In the genomic region with DNA sequence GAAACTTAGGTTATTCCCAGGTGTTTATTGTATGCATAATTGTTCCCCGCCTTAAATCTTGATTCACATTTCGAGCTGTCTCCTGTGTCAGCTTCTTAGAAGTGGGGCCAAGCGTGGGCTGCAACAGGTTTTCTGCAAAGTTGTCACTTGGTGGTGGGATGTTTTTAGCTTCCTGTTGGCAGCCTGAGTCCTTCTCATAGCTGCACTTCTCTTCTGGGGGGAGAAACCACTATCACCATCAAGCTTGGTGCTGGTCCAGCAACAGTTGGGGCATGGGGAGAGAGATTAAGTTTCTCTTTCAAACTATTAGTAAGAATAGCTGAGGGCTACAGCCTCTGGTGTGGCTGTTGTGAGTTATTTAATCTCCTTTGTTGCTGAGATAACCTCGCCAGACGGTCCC, we compare ENCODE assay signal across 13 cellular contexts.
DNase-seq lines count a peak whose midpoint lies in the region; ATAC-seq, FAIRE-seq and TF ChIP-seq lines count a peak whose summit lies in the region.
"Had no signal": no experiment of that assay in that cellular context is flagged by ENCODE, and none has a peak within 500 bp of the region (broad histone marks: within the 10 kb centered on the region; RNA-seq: fewer than 3 reads in every experiment).

No MANE protein-coding gene starts in this region.

- no peaks in the 10 kb centered on the region for H3K36me3 ChIP-seq in WERI-Rb-1

- peak overlapping the region; percentile 21; the same call in 1 of the 2 replicates for H3K27ac ChIP-seq in WERI-Rb-1

- H3K9me3 ChIP-seq in WERI-Rb-1 (ENCODE audit: severe bottlenecking): no peaks in the 10 kb centered on the region
- H3K9me3 ChIP-seq: Peyer's patch had no signal

- H3K4me3 ChIP-seq in WERI-Rb-1 (ENCODE audit: low read depth, low read length): no peak overlapping the region
- H3K4me3 ChIP-seq: Peyer's patch had no signal

- ATAC-seq in left colon: no peak
- ATAC-seq: esophagus mucosa, HCT116 had no signal

- H3K9me3 Mint-ChIP-seq in activated naive CD8-positive, alpha-beta T cell (ENCODE audit: low read depth): no peaks in the 10 kb centered on the region

- intact Hi-C loops in left colon (cut with DNase I, micrococcal nuclease): no loop called here

- no peak for TF ChIP-seq POLR2A in GM12891 (IDR thresholded peaks at IDR 0.05; ENCODE audit: low read depth, low read length)

- H3K4me3 Mint-ChIP-seq in activated naive CD8-positive, alpha-beta T cell: peak overlapping the region; percentile 74

- no peaks in the 10 kb centered on the region for H3K36me3 Mint-ChIP-seq in activated naive CD8-positive, alpha-beta T cell

- peak overlapping the region; percentile 86 for H3K27ac Mint-ChIP-seq in activated naive CD8-positive, alpha-beta T cell

- peaks cover 66% of the 10 kb centered on the region for H3K4me1 Mint-ChIP-seq in activated naive CD8-positive, alpha-beta T cell (ENCODE audit: low read depth)

- FAIRE-seq in GM12891 (lab: Jason Lieb, UNC) (peak; percentile 57), frontal cortex (lab: Jason Lieb, UNC) (no peak)

- no peak for TF ChIP-seq CTCF in WERI-Rb-1 (IDR thresholded peaks at IDR 0.05; ENCODE audit: low read depth, low read length)

- DNase-seq in GM12891 (ENCODE audit: insufficient read length, low spot score): no peak
- DNase-seq in WERI-Rb-1: peak; percentile 56
- peak; percentile 48 for DNase-seq in stimulated activated CD4-positive, alpha-beta T cell treated with anti-CD3 and anti-CD28 coated beads, Interleukin-2, amount 100 ng/mL, for 4 hours (ENCODE audit: low read depth)
- no peak for DNase-seq in left colon
- DNase-seq in frontal cortex (ENCODE audit: low spot score in 2 of 2): no peak
- no peak for DNase-seq in RKO (ENCODE audit: low spot score)
- no peak for DNase-seq in NCI-H1417 (lab: John Stamatoyannopoulos, UW)
- DNase-seq: central memory CD4-positive, alpha-beta T cell; NCI-H2081; Peyer's patch had no signal

- H3K27me3 ChIP-seq in WERI-Rb-1 (ENCODE audit: insufficient read depth, low read depth, severe bottlenecking): no peaks in the 10 kb centered on the region
- H3K27me3 ChIP-seq: Peyer's patch had no signal

- H3K27me3 Mint-ChIP-seq in activated naive CD8-positive, alpha-beta T cell: no peaks in the 10 kb centered on the region

TF ChIP-seq in GM12891, 5 proteins besides CTCF, POLR2A, EP300 and RAD21:
- TF ChIP-seq TAF1 (IDR thresholded peaks at IDR 0.05; ENCODE audit: low read depth, low read length) (no peak), POLR2AphosphoS5 (IDR thresholded peaks at IDR 0.05; ENCODE audit: low read depth, low read length) (no peak), SPI1 (IDR thresholded peaks at IDR 0.05; ENCODE audit: low read depth, low read length) (no peak), POU2F2 (IDR thresholded peaks at IDR 0.05; ENCODE audit: low read depth, low read length) (no peak), PAX5 (IDR thresholded peaks at IDR 0.05; ENCODE audit: insufficient read depth, low read length, severe bottlenecking) (no peak)

Comparison
In these comparisons a context has a peak if more than half of its experiments do, and no peak if none do; other contexts are left out.
1. DNase-seq: peak in WERI-Rb-1 (single experiment) and stimulated activated CD4-positive, alpha-beta T cell treated with anti-CD3 and anti-CD28 coated beads, Interleukin-2, amount 100 ng/mL, for 4 hours (single experiment); none in GM12891 (single experiment), left colon (0 of 2), frontal cortex (0 of 2), RKO (single experiment) and NCI-H1417 (0 of 3).